Comparison of ENCODE assay signal across 8 cellular contexts in the genomic region with DNA sequence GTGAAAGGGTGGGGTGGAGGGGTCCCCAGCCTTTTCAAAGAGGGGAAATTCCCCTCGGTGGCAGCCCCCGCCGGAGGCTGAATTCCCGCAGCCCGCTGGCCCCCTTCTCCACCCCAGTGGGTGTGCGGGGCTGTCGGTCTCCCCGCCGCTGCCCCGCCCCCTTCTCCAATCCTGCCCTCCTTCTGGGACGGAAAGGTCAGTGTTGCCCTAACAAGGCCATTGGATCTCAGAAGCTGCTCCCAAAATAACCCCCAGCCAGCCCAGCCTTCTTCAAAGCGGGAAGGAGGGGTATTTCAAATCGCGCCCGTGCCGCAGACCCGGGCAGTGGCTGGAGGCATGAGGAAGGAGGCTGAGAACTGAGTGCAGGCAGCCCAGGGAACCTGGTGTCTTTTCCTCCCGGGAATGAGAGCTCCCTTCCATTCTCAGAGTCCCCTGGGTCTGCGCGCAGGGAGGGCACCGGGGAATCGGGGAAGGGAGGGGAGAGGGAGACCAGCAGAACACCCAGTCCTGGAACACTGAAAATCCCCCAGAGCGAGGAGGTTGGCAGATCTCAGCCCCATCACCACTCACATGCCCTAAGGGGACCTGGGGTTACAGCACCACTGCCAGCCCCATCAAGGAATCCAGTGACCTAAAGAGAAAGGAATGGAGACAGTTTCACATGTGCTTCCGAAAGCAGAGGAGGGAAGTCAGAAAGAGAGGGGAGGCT. TPM values are rescaled to one million over a fixed set of nuclear protein-coding genes. Genes with fewer than 3 reads are reported as not detected.
DNase-seq lines count a peak whose midpoint lies in the region; ATAC-seq and TF ChIP-seq lines count a peak whose summit lies in the region.

A gene (minus strand): TSS at position 135 of the 709 bp plus-strand sequence. CDS start 483 bp downstream, outside the sequence.

- peak within 1 kb of the TSS; percentile 7 for H3K4me3 Mint-ChIP-seq in activated naive CD4-positive, alpha-beta T cell treated with anti-CD3 and anti-CD28 coated beads for 36 hours
- H3K4me3 Mint-ChIP-seq in chondrocyte (ENCODE audit: unreplicated experiment): peak within 1 kb of the TSS; percentile 91

- no peak for TF ChIP-seq POLR2A in thyroid gland (IDR thresholded peaks at IDR 0.05)

- CTCF ChIA-PET in activated naive CD4-positive, alpha-beta T cell treated with anti-CD3 and anti-CD28 coated beads for 36 hours (lab: Charles Lee): interaction anchor here (0.7 to 8.9 kb wide), 4 partner anchors 11 to 77 kb away, joined by 3 to 116 read pairs (median 3); no protein-coding TSS in a partner anchor

- peaks cover 41% of the 10 kb centered on the region for H3K27me3 Mint-ChIP-seq in activated naive CD4-positive, alpha-beta T cell treated with anti-CD3 and anti-CD28 coated beads for 36 hours (ENCODE audit: low read depth)
- H3K27me3 Mint-ChIP-seq in chondrocyte (ENCODE audit: low read depth): no peaks in the 10 kb centered on the region

- peaks cover 8% of the 10 kb centered on the region for H3K4me1 Mint-ChIP-seq in activated naive CD4-positive, alpha-beta T cell treated with anti-CD3 and anti-CD28 coated beads for 36 hours (ENCODE audit: low read depth)
- H3K4me1 Mint-ChIP-seq in chondrocyte (ENCODE audit: low read depth): peaks cover 71% of the 10 kb centered on the region

- H3K9me3 Mint-ChIP-seq in activated naive CD4-positive, alpha-beta T cell treated with anti-CD3 and anti-CD28 coated beads for 36 hours: no peaks in the 10 kb centered on the region
- no peaks in the 10 kb centered on the region for H3K9me3 Mint-ChIP-seq in chondrocyte (ENCODE audit: low read depth)

- H3K4me1 ChIP-seq in left lung (peaks cover 9 to 15% of the 10 kb centered on the region in 2 donors), thyroid gland (peaks cover 20 to 28% of the 10 kb centered on the region in 2 donors)

- no peak for TF ChIP-seq CTCF in chondrocyte (IDR thresholded peaks at IDR 0.05)
- no peak for TF ChIP-seq CTCF in left lung (IDR thresholded peaks at IDR 0.05)
- TF ChIP-seq CTCF in thyroid gland (IDR thresholded peaks at IDR 0.05): no peak

- H3K36me3 Mint-ChIP-seq in activated naive CD4-positive, alpha-beta T cell treated with anti-CD3 and anti-CD28 coated beads for 36 hours (ENCODE audit: low read depth): no peaks in the 10 kb centered on the region
- peaks cover 3% of the 10 kb centered on the region for H3K36me3 Mint-ChIP-seq in chondrocyte (ENCODE audit: low read depth)

- no peak within 1 kb of the TSS for H3K27ac Mint-ChIP-seq in activated naive CD4-positive, alpha-beta T cell treated with anti-CD3 and anti-CD28 coated beads for 36 hours
- peak within 1 kb of the TSS; percentile 89 for H3K27ac Mint-ChIP-seq in chondrocyte (ENCODE audit: unreplicated experiment)

- peak; percentile 50 for ATAC-seq in left lung
- ATAC-seq in GM19351 (IDR thresholded peaks at IDR 0.05; ENCODE audit: unreplicated experiment): no peak

- DNase-seq in activated naive CD4-positive, alpha-beta T cell treated with anti-CD3 and anti-CD28 coated beads for 36 hours: no peak
- DNase-seq in activated naive CD4-positive, alpha-beta T cell (lab: John Stamatoyannopoulos, UW): no peak
- DNase-seq in chondrocyte (ENCODE audit: low spot score) (no peak), left lung (no peak), thyroid gland (peak; percentile 33 to 47), middle frontal gyrus (ENCODE audit: extremely low spot score, low spot score) (no peak)
- DNase-seq in activated effector memory CD4-positive, alpha-beta T cell treated with anti-CD3 and anti-CD28 coated beads, Interleukin-2, amount 50 U/mL, for 16 hours: no peak

- H3K9me3 ChIP-seq in left lung: no peaks in the 10 kb centered on the region
- H3K9me3 ChIP-seq in thyroid gland: no peaks in the 10 kb centered on the region

- H3K36me3 ChIP-seq in left lung (no peaks in the 10 kb centered on the region), thyroid gland (no peaks in the 10 kb centered on the region)

- WGBS in thyroid gland, 2 donors: 3 to 23% methylated on average over 13 to 22 of the region's 24 CpGs

- intact Hi-C loops in activated naive CD4-positive, alpha-beta T cell treated with anti-CD3 and anti-CD28 coated beads for 36 hours (cut with micrococcal nuclease): no loop called here
- intact Hi-C loops in left lung (cut with DNase I): no loop called here
- intact Hi-C loops in thyroid gland (cut with DNase I): no loop called here

- H3K4me3 ChIP-seq in left lung (peak within 1 kb of the TSS; percentile 15 to 21), thyroid gland (replicated peaks in 1 of 3) (peak within 1 kb of the TSS in 1 of 3 donors; percentile 26)

- H3K27me3 ChIP-seq in left lung: peaks cover 7 to 59% of the 10 kb centered on the region in 2 donors
- H3K27me3 ChIP-seq in thyroid gland: no peaks in the 10 kb centered on the region

- no peak within 1 kb of the TSS for H3K27ac ChIP-seq in left lung
- H3K27ac ChIP-seq in thyroid gland: peak within 1 kb of the TSS; percentile 19 to 62 (median 56)

RNA-seq across cellular contexts. Expression of the gene that starts here (rescaled TPM):
- not detected for total RNA-seq in activated naive CD4-positive, alpha-beta T cell treated with anti-CD3 and anti-CD28 coated beads for 36 hours
- total RNA-seq in chondrocyte: 46.6 to 75.9 TPM (median 71.2 TPM) in 3 replicates
- 1 to 10 TPM; 3.4 to 7.4 TPM for total RNA-seq in left lung
- 1 to 10 TPM in 3 of 4 donors, under 1 TPM in 1; 0.67 to 2.3 (median 1.8) TPM for total RNA-seq in thyroid gland

Comparison
In these comparisons a context has a peak if more than half of its experiments do, and no peak if none do; other contexts are left out.
1. DNase-seq: peak in thyroid gland (2 of 2); none in activated naive CD4-positive, alpha-beta T cell treated with anti-CD3 and anti-CD28 coated beads for 36 hours (single experiment), activated naive CD4-positive, alpha-beta T cell (0 of 4), chondrocyte (single experiment), left lung (0 of 2), activated effector memory CD4-positive, alpha-beta T cell treated with anti-CD3 and anti-CD28 coated beads, Interleukin-2, amount 50 U/mL, for 16 hours (single experiment) and middle frontal gyrus (single experiment).
2. H3K27ac ChIP-seq: peak in thyroid gland (3 of 3); none in left lung (0 of 2).